ENCODE assay signal across 23 cellular contexts in the genomic region with DNA sequence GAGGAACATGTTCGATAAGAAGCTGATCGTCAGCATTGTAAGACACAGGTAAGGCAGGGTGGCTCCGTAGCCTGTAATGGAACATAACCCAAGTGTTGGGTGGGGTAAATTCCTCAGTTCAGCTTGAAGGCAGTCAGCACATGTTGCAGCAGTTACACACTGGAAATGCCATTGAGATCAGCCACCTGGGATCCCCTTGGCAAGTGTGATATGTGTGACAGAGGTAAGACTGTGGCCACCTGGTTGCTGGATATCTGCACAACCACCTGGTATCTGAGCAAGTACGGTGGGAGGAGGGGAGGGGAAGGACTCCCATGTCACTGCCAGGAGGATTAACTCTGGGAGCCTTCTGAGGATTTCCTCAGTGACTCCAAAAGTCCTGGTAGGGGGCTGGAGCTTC.
"Had no signal": no experiment of that assay in that cellular context is flagged by ENCODE, and none has a peak within 500 bp of the region (broad histone marks: within the 10 kb centered on the region; RNA-seq: fewer than 3 reads in every experiment).

No MANE protein-coding gene starts in this region.

- H3K9me3 ChIP-seq: prostate gland had no signal

- H3K36me3 Mint-ChIP-seq: mesothelial cell of epicardium had no signal

- H3K4me3 Mint-ChIP-seq: activated CD4-positive, alpha-beta memory T cell treated with anti-CD3 and anti-CD28 coated beads, Interleukin-2, amount 10 ng/mL, durations not matched to agents 7 days and 5 days; activated naive CD4-positive, alpha-beta T cell treated with anti-CD3 and anti-CD28 coated beads for 36 hours; activated naive CD8-positive, alpha-beta T cell treated with anti-CD3 and anti-CD28 coated beads, Interleukin-2, amount 10 ng/mL, durations not matched to agents 7 days and 5 days; activated T-cell treated with anti-CD3 and anti-CD28 coated beads, Interleukin-2, amount 50 U/mL, for 72 hours; immature natural killer cell; mesothelial cell of epicardium; naive thymus-derived CD8-positive, alpha-beta T cell; stimulated activated naive CD8-positive, alpha-beta T cell treated with anti-CD3 and anti-CD28 coated beads, Interleukin-15, amount 100 ng/mL, for 72 hours; T-helper 1 cell treated with Interleukin-12 subunit alpha and Interleukin-12 subunit beta and Interleukin-4 antibody, amounts not matched to agents 30 μg/mL and 1 μg/mL, for 36 hours had no signal

- H3K27me3 ChIP-seq: hepatocyte, right atrium auricular region, tibial nerve had no signal

- H3K27ac ChIP-seq: hepatocyte, prostate gland, right atrium auricular region, tibial nerve had no signal

- ATAC-seq: activated T-cell treated with anti-CD3 and anti-CD28 coated beads, Interleukin-2, amount 50 U/mL, for 72 hours; left ventricle myocardium superior; naive thymus-derived CD8-positive, alpha-beta T cell; stimulated activated naive CD8-positive, alpha-beta T cell treated with anti-CD3 and anti-CD28 coated beads, Interleukin-15, amount 100 ng/mL, for 72 hours had no signal

- H3K4me1 Mint-ChIP-seq: activated CD4-positive, alpha-beta memory T cell treated with anti-CD3 and anti-CD28 coated beads, Interleukin-2, amount 10 ng/mL, durations not matched to agents 7 days and 5 days; activated naive CD8-positive, alpha-beta T cell treated with anti-CD3 and anti-CD28 coated beads, Interleukin-2, amount 10 ng/mL, durations not matched to agents 7 days and 5 days; immature natural killer cell; naive thymus-derived CD8-positive, alpha-beta T cell; stimulated activated naive CD8-positive, alpha-beta T cell treated with anti-CD3 and anti-CD28 coated beads, Interleukin-15, amount 100 ng/mL, for 72 hours had no signal

- H2AFZ ChIP-seq: hepatocyte had no signal

- H3K36me3 ChIP-seq: prostate gland, right atrium auricular region, tibial nerve had no signal

- H3K27ac Mint-ChIP-seq: activated CD4-positive, alpha-beta memory T cell treated with anti-CD3 and anti-CD28 coated beads, Interleukin-2, amount 10 ng/mL, durations not matched to agents 7 days and 5 days; activated naive CD4-positive, alpha-beta T cell treated with anti-CD3 and anti-CD28 coated beads for 36 hours; activated naive CD8-positive, alpha-beta T cell treated with anti-CD3 and anti-CD28 coated beads, Interleukin-2, amount 10 ng/mL, durations not matched to agents 7 days and 5 days; activated T-cell treated with anti-CD3 and anti-CD28 coated beads, Interleukin-2, amount 50 U/mL, for 72 hours; immature natural killer cell; mesothelial cell of epicardium; naive thymus-derived CD8-positive, alpha-beta T cell; stimulated activated naive CD8-positive, alpha-beta T cell treated with anti-CD3 and anti-CD28 coated beads, Interleukin-15, amount 100 ng/mL, for 72 hours; T-helper 1 cell treated with Interleukin-12 subunit alpha and Interleukin-12 subunit beta and Interleukin-4 antibody, amounts not matched to agents 30 μg/mL and 1 μg/mL, for 36 hours had no signal

- H3K4me2 ChIP-seq: hepatocyte had no signal

- DNase-seq: activated CD4-positive, alpha-beta memory T cell treated with anti-CD3 and anti-CD28 coated beads, Interleukin-2, amount 10 ng/mL, durations not matched to agents 7 days and 5 days; activated CD4-positive, alpha-beta T cell treated with anti-CD3 and anti-CD28 coated beads for 4 hours; activated CD4-positive, CD25-positive, alpha-beta regulatory T cell; activated effector memory CD4-positive, alpha-beta T cell treated with Interleukin-2 at 50 U/mL for 16 hours; activated naive CD4-positive, alpha-beta T cell treated with anti-CD3 and anti-CD28 coated beads for 36 hours; activated naive CD8-positive, alpha-beta T cell treated with anti-CD3 and anti-CD28 coated beads, Interleukin-2, amount 10 ng/mL, durations not matched to agents 7 days and 5 days; activated T-cell treated with anti-CD3 and anti-CD28 coated beads, Interleukin-2, amount 50 U/mL, for 72 hours; amniotic stem cell; cortex of kidney; foreskin fibroblast; immature natural killer cell; left ventricle myocardium superior; mammary epithelial cell; naive thymus-derived CD8-positive, alpha-beta T cell; stimulated activated CD4-positive, alpha-beta T cell treated with anti-CD3 and anti-CD28 coated beads, Interleukin-1b, Interleukin-23, amount 100 ng/mL, for 48 hours; stimulated activated naive CD8-positive, alpha-beta T cell treated with anti-CD3 and anti-CD28 coated beads, Interleukin-15, amount 100 ng/mL, for 72 hours; T1000 had no signal

- H3K79me2 ChIP-seq: hepatocyte had no signal

- H3K4me1 ChIP-seq: prostate gland, right atrium auricular region, tibial nerve had no signal

- H3K4me3 ChIP-seq: hepatocyte, prostate gland, right atrium auricular region, tibial nerve had no signal
